8 cellular contexts compared by ENCODE assay signal in genomic region chr2:13522917-13523821, GRCh38.
A peak's percentile ranks its signal among the peaks of the same experiment; 100 is the strongest.
DNase-seq lines count a peak whose midpoint lies in the region; ATAC-seq and TF ChIP-seq lines count a peak whose summit lies in the region.

No MANE protein-coding gene starts in this region.

- H3K4me1 ChIP-seq in OCI-LY3 (ENCODE audit: low read length) = peaks cover 24% of the 10 kb centered on the region

- H2AFZ ChIP-seq in OCI-LY3 (ENCODE audit: low read depth, low read length) = peak overlapping the region; percentile 19; the same call in 1 of the 2 replicates

- no peak overlapping the region for H3K4me3 Mint-ChIP-seq in neural crest cell
- no peak overlapping the region for H3K4me3 Mint-ChIP-seq in activated T-helper 1 cell treated with anti-CD3 and anti-CD28 coated beads, Interleukin-12 subunit alpha, Interleukin-12 subunit beta, Interleukin-2, Interleukin-4 antibody, amounts not matched to agents 30 ng/mL and 10 ng/mL and 1 ng/mL, durations not matched to agents 14 hours and 24 hours and 36 hours

- ATAC-seq in GM18873 (IDR thresholded peaks at IDR 0.05; ENCODE audit: low FRiP score, unreplicated experiment) = peak; percentile 93
- peak; percentile 94 for ATAC-seq in HG02642 (IDR thresholded peaks at IDR 0.05; ENCODE audit: poor library complexity, unreplicated experiment)

- no peaks in the 10 kb centered on the region for H3K9me3 ChIP-seq in OCI-LY3 (ENCODE audit: insufficient read depth, low read length)

- no peaks in the 10 kb centered on the region for H4K20me1 ChIP-seq in OCI-LY3 (ENCODE audit: insufficient read depth, low read length)

- H3K27me3 Mint-ChIP-seq in neural crest cell (ENCODE audit: low read depth) = no peaks in the 10 kb centered on the region
- no peaks in the 10 kb centered on the region for H3K27me3 Mint-ChIP-seq in activated T-helper 1 cell treated with anti-CD3 and anti-CD28 coated beads, Interleukin-12 subunit alpha, Interleukin-12 subunit beta, Interleukin-2, Interleukin-4 antibody, amounts not matched to agents 30 ng/mL and 10 ng/mL and 1 ng/mL, durations not matched to agents 14 hours and 24 hours and 36 hours (ENCODE audit: insufficient read depth)

- no peaks in the 10 kb centered on the region for H3K36me3 Mint-ChIP-seq in neural crest cell (ENCODE audit: low read depth)
- H3K36me3 Mint-ChIP-seq in activated T-helper 1 cell treated with anti-CD3 and anti-CD28 coated beads, Interleukin-12 subunit alpha, Interleukin-12 subunit beta, Interleukin-2, Interleukin-4 antibody, amounts not matched to agents 30 ng/mL and 10 ng/mL and 1 ng/mL, durations not matched to agents 14 hours and 24 hours and 36 hours (ENCODE audit: low read depth) = no peaks in the 10 kb centered on the region

- TF ChIP-seq CTCF in OCI-LY3 (IDR thresholded peaks at IDR 0.05; ENCODE audit: low read depth, low read length) (peak; percentile 8; the same call in 1 of the 2 replicates), neural crest cell (conservative IDR thresholded peaks at IDR 0.05) (peak; percentile 28), lower leg skin (IDR thresholded peaks at IDR 0.05) (no peak)

- H3K4me3 ChIP-seq in OCI-LY3 (ENCODE audit: low read length) = peak overlapping the region; percentile 19; the same call in 1 of the 2 replicates
- H3K4me3 ChIP-seq in lower leg skin (ENCODE audit: low read depth, poor library complexity, severe bottlenecking) = no peak overlapping the region

- H3K9me3 Mint-ChIP-seq in neural crest cell = no peaks in the 10 kb centered on the region
- no peaks in the 10 kb centered on the region for H3K9me3 Mint-ChIP-seq in activated T-helper 1 cell treated with anti-CD3 and anti-CD28 coated beads, Interleukin-12 subunit alpha, Interleukin-12 subunit beta, Interleukin-2, Interleukin-4 antibody, amounts not matched to agents 30 ng/mL and 10 ng/mL and 1 ng/mL, durations not matched to agents 14 hours and 24 hours and 36 hours

- TF ChIP-seq POLR2A in lower leg skin (IDR thresholded peaks at IDR 0.05) = no peak

- H3K27ac Mint-ChIP-seq in neural crest cell (ENCODE audit: unreplicated experiment) = no peak overlapping the region
- H3K27ac Mint-ChIP-seq in activated T-helper 1 cell treated with anti-CD3 and anti-CD28 coated beads, Interleukin-12 subunit alpha, Interleukin-12 subunit beta, Interleukin-2, Interleukin-4 antibody, amounts not matched to agents 30 ng/mL and 10 ng/mL and 1 ng/mL, durations not matched to agents 14 hours and 24 hours and 36 hours = no peak overlapping the region

- DNase-seq in neural crest cell (ENCODE audit: low read depth, low spot score) (no peak), germinal center (ENCODE audit: low spot score) (no peak), lower leg skin (ENCODE audit: low spot score in 2 of 2) (no peak), epidermal melanocyte (ENCODE audit: insufficient read length, low spot score) (no peak)
- DNase-seq in activated T-helper 1 cell treated with anti-CD3 and anti-CD28 coated beads, Interleukin-12 subunit alpha, Interleukin-12 subunit beta, Interleukin-2, Interleukin-4 antibody, amounts not matched to agents 30 ng/mL and 10 ng/mL and 1 ng/mL, durations not matched to agents 14 hours and 24 hours and 36 hours (ENCODE audit: low spot score) = no peak

- H3K4me1 Mint-ChIP-seq in neural crest cell = no peaks in the 10 kb centered on the region
- H3K4me1 Mint-ChIP-seq in activated T-helper 1 cell treated with anti-CD3 and anti-CD28 coated beads, Interleukin-12 subunit alpha, Interleukin-12 subunit beta, Interleukin-2, Interleukin-4 antibody, amounts not matched to agents 30 ng/mL and 10 ng/mL and 1 ng/mL, durations not matched to agents 14 hours and 24 hours and 36 hours (ENCODE audit: low read depth) = no peaks in the 10 kb centered on the region

- intact Hi-C loops in lower leg skin (cut with DNase I; ENCODE audit: low total_unique reads) = loop anchor here (10.0 kb wide), 1 partner anchor 1032 kb away; no protein-coding TSS in a partner anchor
- intact Hi-C loops in activated T-helper 1 cell treated with anti-CD3 and anti-CD28 coated beads, Interleukin-12 subunit alpha, Interleukin-12 subunit beta, Interleukin-2, Interleukin-4 antibody, amounts not matched to agents 30 ng/mL and 10 ng/mL and 1 ng/mL, durations not matched to agents 14 hours and 24 hours and 36 hours (cut with micrococcal nuclease) = no loop called here

- no peaks in the 10 kb centered on the region for H3K36me3 ChIP-seq in OCI-LY3 (replicated peaks; ENCODE audit: low read depth, low read length)

- no peak overlapping the region for H3K27ac ChIP-seq in OCI-LY3 (ENCODE audit: low read length)

- 29 to 34% methylated on average over 6 of the region's 6 CpGs for WGBS in lower leg skin, 2 donors

- H3K27me3 ChIP-seq in OCI-LY3 (ENCODE audit: low read depth, low read length) = no peaks in the 10 kb centered on the region

- no peaks in the 10 kb centered on the region for H3K79me2 ChIP-seq in OCI-LY3 (ENCODE audit: low read length)

- no peak overlapping the region; the same call in 1 of the 2 replicates for H3K9ac ChIP-seq in OCI-LY3 (ENCODE audit: low read length)

- peak overlapping the region; percentile 50 for H3K4me2 ChIP-seq in OCI-LY3 (ENCODE audit: low read length)

Comparison
In these comparisons a context has a peak if more than half of its experiments do, and no peak if none do; other contexts are left out.
1. CTCF ChIP-seq: peak in OCI-LY3 (single experiment) and neural crest cell (single experiment); none in lower leg skin (0 of 3).